Comparison of ENCODE assay signal across 8 cellular contexts in the genomic region with DNA sequence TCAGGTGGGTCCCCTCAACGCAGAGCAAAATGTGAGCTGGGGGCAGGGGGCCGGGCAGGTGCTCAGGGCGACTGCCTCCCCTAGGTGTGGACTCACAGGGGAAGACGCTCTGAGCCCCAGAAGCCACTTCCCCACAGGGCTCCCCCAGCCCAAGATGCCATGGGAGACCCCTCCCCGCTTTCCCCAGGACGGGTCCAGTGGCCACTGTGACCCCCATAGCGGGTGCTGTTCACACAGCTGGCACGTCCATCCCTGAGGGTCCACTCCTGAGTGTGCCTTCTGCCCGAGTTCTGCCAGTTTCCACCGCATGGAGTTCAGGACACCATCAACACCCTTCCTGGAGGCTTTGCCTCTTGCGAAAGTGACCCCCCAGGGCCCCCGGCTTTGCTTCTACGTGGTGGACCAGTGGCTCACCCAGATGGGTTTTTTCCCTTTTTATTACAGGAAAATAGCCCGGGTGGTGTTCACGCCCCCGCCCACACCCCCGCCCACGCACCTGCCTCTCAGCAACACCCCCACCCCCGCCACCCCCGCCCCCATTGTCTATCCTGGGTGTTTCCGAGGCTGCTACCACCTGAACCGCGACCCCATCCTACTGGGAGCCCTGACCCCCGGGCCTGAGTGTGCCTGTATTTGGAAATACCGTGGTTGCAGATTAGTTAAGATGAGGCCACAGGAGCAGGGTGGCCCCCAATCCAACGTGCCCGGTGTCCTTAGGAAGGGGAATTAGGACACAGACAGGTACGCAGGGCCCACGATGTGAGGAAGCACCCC. TPM values are rescaled to one million over a fixed set of nuclear protein-coding genes. Genes with fewer than 3 reads are reported as not detected.
A peak's percentile ranks its signal among the peaks of the same experiment; 100 is the strongest.
DNase-seq lines count a peak whose midpoint lies in the region; ATAC-seq and TF ChIP-seq lines count a peak whose summit lies in the region.

No MANE protein-coding gene starts in this region.

- DNase-seq in GM12865 (ENCODE audit: low read depth) (no peak), Panc1 (ENCODE audit: low read depth, low spot score) (no peak), body of pancreas (peak; percentile 2 to 11 (median 6)), sigmoid colon (peak; percentile 60), DMS153 (lab: John Stamatoyannopoulos, UW) (no peak), NCI-H2196 (lab: John Stamatoyannopoulos, UW; ENCODE audit: unreplicated experiment) (no peak)

- peaks cover 27% of the 10 kb centered on the region for H3K4me1 ChIP-seq in Panc1 (ENCODE audit: control insufficient read depth, insufficient read depth, low read length)
- H3K4me1 ChIP-seq in body of pancreas = no peaks in the 10 kb centered on the region
- peaks cover 0 to 36% (median 18%) of the 10 kb centered on the region in 4 donors for H3K4me1 ChIP-seq in sigmoid colon
- H3K4me1 ChIP-seq in gastroesophageal sphincter = peaks cover 0 to 59% (median 2%) of the 10 kb centered on the region in 3 donors

- TF ChIP-seq POLR2A in body of pancreas (IDR thresholded peaks at IDR 0.05) (no peak), sigmoid colon (IDR thresholded peaks at IDR 0.05) (no peak), gastroesophageal sphincter (IDR thresholded peaks at IDR 0.05) (no peak)

- no peaks in the 10 kb centered on the region for H3K9me3 ChIP-seq in Panc1 (ENCODE audit: control insufficient read depth, insufficient read depth, low read depth, low read length)
- H3K9me3 ChIP-seq in body of pancreas = no peaks in the 10 kb centered on the region
- no peaks in the 10 kb centered on the region for H3K9me3 ChIP-seq in sigmoid colon
- H3K9me3 ChIP-seq in gastroesophageal sphincter = no peaks in the 10 kb centered on the region

- H3K27ac ChIP-seq in Panc1 (ENCODE audit: low read length) (no peak overlapping the region), body of pancreas (no peak overlapping the region), sigmoid colon (peak overlapping the region in 3 of 4 donors; percentile 10 to 42 (median 31)), gastroesophageal sphincter (peak overlapping the region in 2 of 4 donors; percentile 31 to 73)

- peak overlapping the region; percentile 94 for H3K4me3 ChIP-seq in GM12865 (ENCODE audit: low read depth, low read length)
- no peak overlapping the region for H3K4me3 ChIP-seq in Panc1 (ENCODE audit: low read depth in 2 of 2, low read length in 2 of 2)
- no peak overlapping the region for H3K4me3 ChIP-seq in body of pancreas
- no peak overlapping the region for H3K4me3 ChIP-seq in sigmoid colon
- H3K4me3 ChIP-seq in gastroesophageal sphincter = peak overlapping the region in 1 of 2 donors; percentile 1

- in situ Hi-C loops in Panc1 (cut with HindIII; ENCODE audit: low pct_unique_long_range_greater_than_20kb, low sequenced_read_pairs) = no loop called here

- intact Hi-C loops in Panc1 (cut with micrococcal nuclease; ENCODE audit: unreplicated experiment) (no loop called here), body of pancreas (cut with DNase I) (no loop called here), sigmoid colon (cut with DNase I) (no loop called here)

- no peak for TF ChIP-seq CTCF in GM12865 (IDR thresholded peaks at IDR 0.05; ENCODE audit: insufficient read depth, low read depth, low read length, missing control alignments)
- no peak for TF ChIP-seq CTCF in Panc1 (IDR thresholded peaks at IDR 0.05)
- TF ChIP-seq CTCF in body of pancreas (IDR thresholded peaks at IDR 0.05) = no peak
- TF ChIP-seq CTCF in sigmoid colon (IDR thresholded peaks at IDR 0.05) = no peak
- TF ChIP-seq CTCF in gastroesophageal sphincter (IDR thresholded peaks at IDR 0.05) = no peak

- CTCF ChIA-PET in Panc1 (lab: Charles Lee) = interaction anchor here (0.5 to 0.7 kb wide), 2 partner anchors 13 to 70 kb away, joined by 3 to 5 read pairs; no protein-coding TSS in a partner anchor

- POLR2A ChIA-PET in Panc1 (lab: Charles Lee) = no interaction called here

- H3K27me3 ChIP-seq in Panc1 (ENCODE audit: control insufficient read depth, insufficient read depth, low read length) (no peaks in the 10 kb centered on the region), body of pancreas (no peaks in the 10 kb centered on the region), sigmoid colon (no peaks in the 10 kb centered on the region), gastroesophageal sphincter (no peaks in the 10 kb centered on the region)

- 68 to 82% methylated on average over 12 to 27 of the region's 29 CpGs for WGBS in body of pancreas, 2 donors
- WGBS in sigmoid colon, 2 donors = 21 to 37% methylated on average over 29 of the region's 29 CpGs
- 73 to 88% methylated on average over 3 to 7 of the region's 29 CpGs for WGBS in gastroesophageal sphincter (ENCODE audit: low coverage in 1 of 2), 2 donors

- TF ChIP-seq EP300 in sigmoid colon (IDR thresholded peaks at IDR 0.05) = no peak
- TF ChIP-seq EP300 in gastroesophageal sphincter (IDR thresholded peaks at IDR 0.05) = no peak

- H3K36me3 ChIP-seq in Panc1 (ENCODE audit: control insufficient read depth, insufficient read depth, low read length) (no peaks in the 10 kb centered on the region), body of pancreas (replicated peaks in 1 of 2; ENCODE audit: insufficient read depth in 1 of 2, low read depth in 2 of 2) (no peaks in the 10 kb centered on the region), sigmoid colon (peaks cover 0 to 5% (median 0%) of the 10 kb centered on the region in 4 donors), gastroesophageal sphincter (peaks cover 0 to 6% of the 10 kb centered on the region in 2 donors)

- peak; percentile 1 for ATAC-seq in Panc1
- no peak for ATAC-seq in body of pancreas
- ATAC-seq in GM18517 (IDR thresholded peaks at IDR 0.05; ENCODE audit: unreplicated experiment) = no peak
- no peak for ATAC-seq in gastroesophageal sphincter

- BruUV-seq in Panc1 (replicated peaks; lab: Mats Ljungman, UMichigan) = no TSS peak

RNA-seq across cellular contexts. Expression of a gene that starts 32.0 kb away (rescaled TPM):
- total RNA-seq in Panc1 (2021; ENCODE audit: unreplicated experiment) (3.1 TPM), body of pancreas (10 to 100 TPM; 19.7 to 19.8 TPM), sigmoid colon (10 to 100 TPM; 11.4 to 72.6 (median 28.9) TPM), gastroesophageal sphincter (100 to 1,000 TPM in 1 of 4 donors, 10 to 100 TPM in 3; 44.8 to 106 (median 60.1) TPM)
- 3.2 TPM for polyA plus RNA-seq in Panc1 (2012; ENCODE audit: insufficient read length)
- polyA plus RNA-seq in sigmoid colon = 100 to 1,000 TPM in 2 of 3 donors, 10 to 100 TPM in 1; 99.1 to 157 (median 109) TPM

RNA-seq across cellular contexts. Expression of a gene that starts 46.2 kb away (rescaled TPM):
- total RNA-seq in Panc1 (2021; ENCODE audit: unreplicated experiment) = 90.9 TPM
- polyA plus RNA-seq in Panc1 (2012; ENCODE audit: insufficient read length) = 99.5 TPM
- 10 to 100 TPM; 34.8 to 42.2 TPM for total RNA-seq in body of pancreas
- total RNA-seq in sigmoid colon = 10 to 100 TPM; 20.3 to 32.4 (median 25.4) TPM
- polyA plus RNA-seq in sigmoid colon = 10 to 100 TPM; 25.8 to 51.4 (median 31.2) TPM
- total RNA-seq in gastroesophageal sphincter = 10 to 100 TPM; 18.4 to 34.8 (median 28.7) TPM

RNA-seq across cellular contexts. Expression of a gene that starts 52.8 kb away (rescaled TPM):
- total RNA-seq in Panc1 (2021; ENCODE audit: unreplicated experiment) (14.4 TPM), body of pancreas (10 to 100 TPM in 1 of 2 donors, 1 to 10 TPM in 1; 9.6 to 25.1 TPM), sigmoid colon (10 to 100 TPM in 1 of 4 donors, 1 to 10 TPM in 3; 8.9 to 12.7 (median 9.3) TPM), gastroesophageal sphincter (10 to 100 TPM in 3 of 4 donors, 1 to 10 TPM in 1; 6.0 to 16.7 (median 12.0) TPM)
- 7.7 TPM for polyA plus RNA-seq in Panc1 (2012; ENCODE audit: insufficient read length)
- 10 to 100 TPM in 1 of 3 donors, 1 to 10 TPM in 2; 5.1 to 11.5 (median 6.0) TPM for polyA plus RNA-seq in sigmoid colon

Comparison
In these comparisons a context has a peak if more than half of its experiments do, and no peak if none do; other contexts are left out.
1. DNase-seq: peak in body of pancreas (4 of 4) and sigmoid colon (single experiment); none in GM12865 (single experiment), Panc1 (single experiment), DMS153 (single experiment) and NCI-H2196 (single experiment).
2. H3K27ac ChIP-seq: peak in sigmoid colon (3 of 4); none in Panc1 (single experiment) and body of pancreas (0 of 4).